ENCODE assay signal across 8 cellular contexts in genomic region chr10:31603245-31604087, GRCh38.
A peak's percentile ranks its signal among the peaks of the same experiment; 100 is the strongest.
DNase-seq lines count a peak whose midpoint lies in the region; ATAC-seq, FAIRE-seq and TF ChIP-seq lines count a peak whose summit lies in the region.

No MANE protein-coding gene starts in this region.

- H3K9ac ChIP-seq in keratinocyte (ENCODE audit: control insufficient read depth, extremely low read depth, insufficient read depth, low read length), result peak overlapping the region; percentile 69

- dilution Hi-C loops in keratinocyte (cut with MboI; ENCODE audit: extremely low pct_ligation_motif_present, low sequenced_read_pairs), result no loop called here

- H3K27me3 ChIP-seq in keratinocyte (ENCODE audit: control insufficient read depth, extremely low read depth, insufficient read depth, low read length), result peaks cover 3% of the 10 kb centered on the region

- H4K20me1 ChIP-seq in keratinocyte (ENCODE audit: control insufficient read depth, extremely low read depth, insufficient read depth, low read length), result no peaks in the 10 kb centered on the region

- ATAC-seq in GM18861 (IDR thresholded peaks at IDR 0.05; ENCODE audit: unreplicated experiment) (peak; percentile 94), HG03066 (IDR thresholded peaks at IDR 0.05; ENCODE audit: low read depth, unreplicated experiment) (peak; percentile 97)

- peaks cover 3% of the 10 kb centered on the region for H3K9me1 ChIP-seq in keratinocyte (ENCODE audit: control insufficient read depth, extremely low read depth, insufficient read depth, low read length)

- TF ChIP-seq CTCF in keratinocyte (optimal IDR thresholded peaks at IDR 0.05 in 1 of 3, IDR thresholded peaks at IDR 0.05 in 1 of 3, conservative IDR thresholded peaks at IDR 0.05 in 1 of 3; ENCODE audit: extremely low read depth in 1 of 3, insufficient read depth in 2 of 3, low read length in 3 of 3), result no peak

- H2AFZ ChIP-seq in keratinocyte (ENCODE audit: control insufficient read depth, low read length), result peak overlapping the region; percentile 85

- H3K4me1 ChIP-seq in keratinocyte (ENCODE audit: control insufficient read depth, extremely low read depth, insufficient read depth, low read length), result peaks cover 10% of the 10 kb centered on the region

- peak overlapping the region; percentile 89 for H3K4me2 ChIP-seq in keratinocyte (ENCODE audit: control insufficient read depth, extremely low read depth, insufficient read depth, low read depth, low read length)

- no peaks in the 10 kb centered on the region for H3K36me3 ChIP-seq in keratinocyte (ENCODE audit: control insufficient read depth in 2 of 2, extremely low read depth in 1 of 2, insufficient read depth in 2 of 2, low read length in 2 of 2)

- no peaks in the 10 kb centered on the region for H3K79me2 ChIP-seq in keratinocyte (ENCODE audit: control insufficient read depth, insufficient read depth, low read length)

- peak overlapping the region; percentile 49 to 80 (median 68) for H3K4me3 ChIP-seq in keratinocyte (ENCODE audit: control insufficient read depth in 2 of 3, extremely low read depth in 1 of 3, insufficient read depth in 2 of 3, low read depth in 1 of 3, low read length in 3 of 3)

- DNase-seq in 8988T (peak; percentile 82), NCI-H2171 (lab: John Stamatoyannopoulos, UW) (peak; percentile 89), cerebellar cortex (ENCODE audit: low spot score) (peak; percentile 82), keratinocyte (ENCODE audit: low read depth, low spot score) (peak; percentile 59)
- DNase-seq in activated CD4-positive, CD25-positive, alpha-beta regulatory T cell treated with anti-CD3 and anti-CD28 coated beads, Interleukin-2, amount 50 U/mL, for 72 hours, result peak; percentile 84
- peak; percentile 56 to 90 for DNase-seq in stimulated activated CD4-positive, alpha-beta T cell treated with anti-CD3 and anti-CD28 coated beads, Interleukin-12 subunit alpha, Interleukin-12 subunit beta, amount 100 ng/mL, for 24 hours (ENCODE audit: low read depth in 2 of 2)

- peak overlapping the region; percentile 43 for H3K27ac ChIP-seq in keratinocyte (ENCODE audit: control insufficient read depth, insufficient read depth, low read length)

- H3K9me3 ChIP-seq in keratinocyte (ENCODE audit: control insufficient read depth, low read depth, low read length), result no peaks in the 10 kb centered on the region

- peak; percentile 39 for FAIRE-seq in keratinocyte (lab: Jason Lieb, UNC)

Comparison
In these comparisons a context has a peak if more than half of its experiments do, and no peak if none do; other contexts are left out.
1. Peak in every context shown above with its lines: DNase-seq, ATAC-seq, H3K4me3 ChIP-seq and H3K27ac ChIP-seq.